In the genomic region with DNA sequence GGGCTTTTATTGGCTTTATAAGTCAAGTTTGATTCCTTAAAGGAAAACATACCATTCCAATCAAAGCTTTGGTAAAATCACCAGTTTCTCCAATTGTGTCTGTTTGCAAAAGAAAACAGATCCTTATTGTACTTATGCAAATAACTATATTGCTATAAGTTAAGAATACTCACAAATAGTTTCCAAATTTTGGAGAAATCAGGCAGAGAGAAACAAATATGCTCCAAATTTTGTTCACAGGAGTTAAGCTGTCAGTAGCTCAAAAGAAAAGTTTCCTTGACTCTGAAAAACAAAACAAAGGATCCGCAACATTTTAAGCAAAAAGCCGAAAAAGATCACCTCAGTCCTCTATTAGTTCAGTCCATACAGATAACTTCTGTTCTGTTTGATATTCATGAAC, we compare ENCODE assay signal across 11 cellular contexts. TPM values are rescaled to one million over a fixed set of nuclear protein-coding genes. Genes with fewer than 3 reads are reported as not detected.
"Had no signal": no experiment of that assay in that cellular context is flagged by ENCODE, and none has a peak within 500 bp of the region (broad histone marks: within the 10 kb centered on the region; RNA-seq: fewer than 3 reads in every experiment).

No MANE protein-coding gene starts in this region.

- H3K4me2 ChIP-seq: KMS-11 had no signal

- ATAC-seq: HepG2, K562 had no signal

- H3K27ac ChIP-seq: HL-60, KMS-11 had no signal

- FAIRE-seq: HepG2, HTR-8/SVneo, K562 had no signal

- DNase-seq: IMR-90, KBM-7, KG1 had no signal

- H3K4me3 ChIP-seq: K562 had no signal

RNA-seq across cellular contexts. Expression of gene IGFL4, which starts 19.2 kb away (rescaled TPM):
- total RNA-seq: HT1080, IMR-90, K562 had no signal
- polyA plus RNA-seq: IgD-negative memory B cell, IMR-90, K562 had no signal

RNA-seq across cellular contexts. Expression of gene PGLYRP1, which starts 37.2 kb away (rescaled TPM):
- total RNA-seq: HepG2, HT-29, HT1080, IMR-90, K562 had no signal
- polyA plus RNA-seq: HepG2, IgD-negative memory B cell, IMR-90, K562 had no signal
